ENCODE assay signal across 14 cellular contexts in the genomic region with DNA sequence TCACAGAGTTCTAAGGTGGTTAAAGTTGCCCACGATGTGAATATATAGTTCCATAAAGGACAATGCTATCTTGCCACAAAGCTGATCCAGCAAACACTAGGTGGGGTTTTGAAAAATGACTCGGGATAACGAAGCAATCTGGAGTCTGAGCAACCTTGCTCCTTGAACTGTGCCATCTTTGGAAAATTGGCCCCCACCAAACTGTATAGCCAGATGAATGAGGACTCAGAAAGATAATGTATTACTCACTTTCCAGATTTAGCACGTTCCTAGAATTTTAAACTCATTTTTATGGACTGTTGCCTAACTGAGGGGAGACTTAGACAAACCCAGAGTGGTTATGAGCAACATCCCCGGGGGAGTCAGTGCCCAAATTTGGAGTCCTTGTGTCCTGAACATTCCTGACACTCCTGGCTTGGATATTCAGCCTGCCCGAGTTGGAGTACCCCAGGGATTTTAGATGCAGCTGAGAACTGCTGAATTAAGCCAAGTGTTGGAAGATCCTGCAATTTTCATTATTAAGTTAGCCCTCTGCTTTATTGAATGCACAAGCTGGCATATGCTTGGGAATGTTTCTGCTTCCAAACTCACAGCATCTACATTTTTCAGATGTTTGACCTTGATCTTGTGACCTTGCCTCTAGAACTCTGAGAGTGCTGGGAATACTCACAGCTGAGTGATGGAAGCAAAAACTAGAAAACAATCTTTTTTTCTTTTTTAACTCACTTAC. TPM values are rescaled to one million over a fixed set of nuclear protein-coding genes. Genes with fewer than 3 reads are reported as not detected.
A peak's percentile ranks its signal among the peaks of the same experiment; 100 is the strongest.
DNase-seq lines count a peak whose midpoint lies in the region; ATAC-seq and TF ChIP-seq lines count a peak whose summit lies in the region.
"Had no signal": no experiment of that assay in that cellular context is flagged by ENCODE, and none has a peak within 500 bp of the region (broad histone marks: within the 10 kb centered on the region; RNA-seq: fewer than 3 reads in every experiment).

No MANE protein-coding gene starts in this region.

- no peaks in the 10 kb centered on the region for H3K79me2 ChIP-seq in osteoblast (ENCODE audit: insufficient read depth, low read length)

- peaks cover 27% of the 10 kb centered on the region for H3K4me1 ChIP-seq in osteoblast (ENCODE audit: insufficient read depth, low read length)

- CTCF ChIA-PET in T-cell (lab: Charles Lee): no interaction called here

- no peak for TF ChIP-seq CTCF in osteoblast (IDR thresholded peaks at IDR 0.05; ENCODE audit: extremely low read depth, low read depth, low read length)

- H3K36me3 ChIP-seq in osteoblast (ENCODE audit: insufficient read depth, low read length): no peaks in the 10 kb centered on the region

- DNase-seq in AG08396 (ENCODE audit: low spot score) (peak; percentile 67), LHCN-M2 (ENCODE audit: low read depth) (peak; percentile 96), fibroblast of gingiva (ENCODE audit: low read depth) (peak; percentile 94), osteoblast (ENCODE audit: insufficient read length, low spot score, missing footprints) (peak; percentile 89), NCI-H2107 (lab: John Stamatoyannopoulos, UW) (no peak), epidermal melanocyte (ENCODE audit: insufficient read length, low spot score) (no peak), T-cell (no peak)
- DNase-seq: activated T-cell treated with anti-CD3 and anti-CD28 coated beads, Interleukin-2, amount 50 U/mL, for 24 hours; CD4-positive, CD25-positive, alpha-beta regulatory T cell; NCI-H187 treated with DMSO at 0.1 percent for 48 hours; stimulated activated CD4-positive, alpha-beta T cell treated with anti-CD3 and anti-CD28 coated beads, Interleukin-4, amount 100 ng/mL, for 1 hour had no signal

- H3K9me3 ChIP-seq in osteoblast (ENCODE audit: low read depth, low read length): no peaks in the 10 kb centered on the region

- peak overlapping the region; percentile 66 for H3K4me2 ChIP-seq in osteoblast (ENCODE audit: insufficient read depth, low read length)

- ATAC-seq in HG02610 (IDR thresholded peaks at IDR 0.05; ENCODE audit: unreplicated experiment) (no peak), T-cell (replicated peaks in 1 of 4) (no peak)
- ATAC-seq: natural killer cell treated with Interleukin-12 subunit alpha and Interleukin-12 subunit beta and Interleukin-15 and Interleukin-18, amount 100 ng/mL, for 72 hours had no signal

- no peaks in the 10 kb centered on the region for H3K36me3 Mint-ChIP-seq in T-cell
- H3K36me3 Mint-ChIP-seq: CD4-positive, CD25-positive, alpha-beta regulatory T cell; natural killer cell treated with Interleukin-12 subunit alpha and Interleukin-12 subunit beta and Interleukin-15 and Interleukin-18, amount 100 ng/mL, for 72 hours had no signal

- POLR2A ChIA-PET in T-cell (lab: Charles Lee): no interaction called here

- peak overlapping the region; percentile 4 for H3K4me3 ChIP-seq in osteoblast (ENCODE audit: insufficient read depth, low read length)

- H3K27ac Mint-ChIP-seq in T-cell: no peak overlapping the region
- H3K27ac Mint-ChIP-seq: activated T-cell treated with anti-CD3 and anti-CD28 coated beads, Interleukin-2, amount 50 U/mL, for 24 hours; CD4-positive, CD25-positive, alpha-beta regulatory T cell; natural killer cell treated with Interleukin-12 subunit alpha and Interleukin-12 subunit beta and Interleukin-15 and Interleukin-18, amount 100 ng/mL, for 72 hours had no signal

- H3K27ac ChIP-seq in osteoblast (ENCODE audit: low read depth, low read length): peak overlapping the region; percentile 72
- H3K27ac ChIP-seq: HL-60 had no signal

- H3K4me3 Mint-ChIP-seq in T-cell: no peak overlapping the region
- H3K4me3 Mint-ChIP-seq: activated T-cell treated with anti-CD3 and anti-CD28 coated beads, Interleukin-2, amount 50 U/mL, for 24 hours; natural killer cell treated with Interleukin-12 subunit alpha and Interleukin-12 subunit beta and Interleukin-15 and Interleukin-18, amount 100 ng/mL, for 72 hours had no signal

- H3K9me3 Mint-ChIP-seq in T-cell: peaks cover 0 to 5% (median 0%) of the 10 kb centered on the region in 3 donors
- H3K9me3 Mint-ChIP-seq: activated T-cell treated with anti-CD3 and anti-CD28 coated beads, Interleukin-2, amount 50 U/mL, for 24 hours had no signal

- no peaks in the 10 kb centered on the region for H3K4me1 Mint-ChIP-seq in T-cell
- H3K4me1 Mint-ChIP-seq: CD4-positive, CD25-positive, alpha-beta regulatory T cell had no signal

- no peaks in the 10 kb centered on the region for H3K27me3 ChIP-seq in osteoblast (ENCODE audit: insufficient read depth, low read length)

- H4K20me1 ChIP-seq in osteoblast (ENCODE audit: insufficient read depth, low read length): no peaks in the 10 kb centered on the region

- no peak overlapping the region for H2AFZ ChIP-seq in osteoblast (ENCODE audit: low read length)

- peaks cover 6 to 14% of the 10 kb centered on the region in 2 donors for H3K27me3 Mint-ChIP-seq in T-cell

RNA-seq across cellular contexts. Expression of gene MAGI1, which starts 8.8 kb away (rescaled TPM):
- total RNA-seq in LHCN-M2 (2014; rRNA removed) (5.5 TPM in 2 replicates), osteoblast (61.0 and 66.6 TPM in 2 replicates), T-cell (under 1 TPM; 0.23 to 0.63 (median 0.29) TPM)
- polyA plus RNA-seq in LHCN-M2 (2012): 7.8 TPM
- total RNA-seq: natural killer cell treated with Interleukin-12 subunit alpha and Interleukin-12 subunit beta and Interleukin-15 and Interleukin-18, amount 100 ng/mL, for 72 hours had no signal

Comparison
In these comparisons a context has a peak if more than half of its experiments do, and no peak if none do; other contexts are left out.
1. DNase-seq: peak in AG08396 (single experiment), LHCN-M2 (single experiment), fibroblast of gingiva (single experiment) and osteoblast (single experiment); none in NCI-H2107 (single experiment), epidermal melanocyte (single experiment) and T-cell (0 of 34).